In genomic region chr17:58318627-58319180, GRCh38 we compare ENCODE assay signal across 13 cellular contexts. TPM values are rescaled to one million over a fixed set of nuclear protein-coding genes. Genes with fewer than 3 reads are reported as not detected.
DNase-seq lines count a peak whose midpoint lies in the region; ATAC-seq and TF ChIP-seq lines count a peak whose summit lies in the region.
"Had no signal": no experiment of that assay in that cellular context is flagged by ENCODE, and none has a peak within 500 bp of the region (broad histone marks: within the 10 kb centered on the region; RNA-seq: fewer than 3 reads in every experiment).

No MANE protein-coding gene starts in this region.

- no peak for DNase-seq in activated T-cell treated with anti-CD3 and anti-CD28 coated beads, Interleukin-2, amount 50 U/mL, for 24 hours
- DNase-seq in activated T-cell treated with anti-CD3 and anti-CD28 coated beads for 4 hours: no peak
- peak; percentile 29 for DNase-seq in CD14-positive monocyte (ENCODE audit: low spot score)
- DNase-seq in activated CD4-positive, alpha-beta memory T cell treated with anti-CD3 and anti-CD28 coated beads, Interleukin-2, amount 10 ng/mL, durations not matched to agents 7 days and 5 days: peak; percentile 15
- no peak for DNase-seq in natural killer cell
- DNase-seq in ureter (ENCODE audit: low spot score): no peak
- DNase-seq in DMS153 treated with DMSO at 0.1 percent for 48 hours (lab: John Stamatoyannopoulos, UW; ENCODE audit: unreplicated experiment): no peak
- DNase-seq: NCI-H1048 had no signal

- H3K27me3 Mint-ChIP-seq in activated T-cell treated with anti-CD3 and anti-CD28 coated beads, Interleukin-2, amount 50 U/mL, for 24 hours: no peaks in the 10 kb centered on the region
- H3K27me3 Mint-ChIP-seq in CD14-positive monocyte (ENCODE audit: low read depth in 3 of 3) (peaks cover 27 to 46% (median 37%) of the 10 kb centered on the region in 3 donors), natural killer cell (ENCODE audit: low read depth in 2 of 2) (no peaks in the 10 kb centered on the region)
- H3K27me3 Mint-ChIP-seq in activated CD4-positive, alpha-beta memory T cell treated with anti-CD3 and anti-CD28 coated beads, Interleukin-2, amount 10 ng/mL, durations not matched to agents 7 days and 5 days: no peaks in the 10 kb centered on the region

- peak overlapping the region; percentile 91 for H3K27ac Mint-ChIP-seq in activated T-cell treated with anti-CD3 and anti-CD28 coated beads, Interleukin-2, amount 50 U/mL, for 24 hours
- H3K27ac Mint-ChIP-seq in CD14-positive monocyte (no peak overlapping the region), natural killer cell (peak overlapping the region; percentile 90 to 92)
- peak overlapping the region; percentile 16 for H3K27ac Mint-ChIP-seq in activated CD4-positive, alpha-beta memory T cell treated with anti-CD3 and anti-CD28 coated beads, Interleukin-2, amount 10 ng/mL, durations not matched to agents 7 days and 5 days
- H3K27ac Mint-ChIP-seq: endodermal cell had no signal

- intact Hi-C loops in CD14-positive monocyte (cut with micrococcal nuclease) (loop anchor here (5.0 to 10.0 kb wide), 4 partner anchors 46 to 129 kb away; partner anchors contain the start of gene RNF43 (in 1 of the 2)), natural killer cell (cut with micrococcal nuclease) (loop anchor here (5.0 kb wide), 1 partner anchor 169 kb away; the partner anchor contains the start of gene HSF5)

- no peak for ATAC-seq in natural killer cell
- no peak for ATAC-seq in HG03469 (IDR thresholded peaks at IDR 0.05; ENCODE audit: unreplicated experiment)

- CTCF ChIA-PET in activated CD4-positive, alpha-beta memory T cell treated with anti-CD3 and anti-CD28 coated beads, Interleukin-2, amount 10 ng/mL, durations not matched to agents 7 days and 5 days (lab: Charles Lee): interaction anchor here (1.0 to 2.7 kb wide), 8 partner anchors 8 to 128 kb away, joined by 4 to 73 read pairs (median 16); partner anchors contain the start of genes RNF43, SUPT4H1 and TSPOAP1

- TF ChIP-seq CTCF in CD14-positive monocyte (IDR thresholded peaks at IDR 0.05) (no peak), natural killer cell (IDR thresholded peaks at IDR 0.05) (no peak)

- H3K9me3 Mint-ChIP-seq in activated T-cell treated with anti-CD3 and anti-CD28 coated beads, Interleukin-2, amount 50 U/mL, for 24 hours: no peaks in the 10 kb centered on the region
- H3K9me3 Mint-ChIP-seq in CD14-positive monocyte: peaks cover 0 to 4% (median 2%) of the 10 kb centered on the region in 7 donors
- H3K9me3 Mint-ChIP-seq in activated CD4-positive, alpha-beta memory T cell treated with anti-CD3 and anti-CD28 coated beads, Interleukin-2, amount 10 ng/mL, durations not matched to agents 7 days and 5 days: no peaks in the 10 kb centered on the region
- H3K9me3 Mint-ChIP-seq in natural killer cell: no peaks in the 10 kb centered on the region
- H3K9me3 Mint-ChIP-seq: endodermal cell had no signal

- peaks cover 69% of the 10 kb centered on the region for H3K36me3 Mint-ChIP-seq in activated T-cell treated with anti-CD3 and anti-CD28 coated beads, Interleukin-2, amount 50 U/mL, for 24 hours (ENCODE audit: low read depth)
- H3K36me3 Mint-ChIP-seq in CD14-positive monocyte (peaks cover 16 to 18% of the 10 kb centered on the region in 2 donors), natural killer cell (peaks cover 7% of the 10 kb centered on the region)
- peaks cover 42% of the 10 kb centered on the region for H3K36me3 Mint-ChIP-seq in activated CD4-positive, alpha-beta memory T cell treated with anti-CD3 and anti-CD28 coated beads, Interleukin-2, amount 10 ng/mL, durations not matched to agents 7 days and 5 days (ENCODE audit: low read depth)

- POLR2A ChIA-PET in activated CD4-positive, alpha-beta memory T cell treated with anti-CD3 and anti-CD28 coated beads, Interleukin-2, amount 10 ng/mL, durations not matched to agents 7 days and 5 days (lab: Charles Lee): interaction anchor here (0.7 to 22.3 kb wide), 6 partner anchors 6 to 313 kb away, joined by 3 to 1460 read pairs (median 114); partner anchors contain the start of genes RNF43, SUPT4H1 and TSPOAP1

- peak overlapping the region; percentile 12 for H3K4me3 Mint-ChIP-seq in activated T-cell treated with anti-CD3 and anti-CD28 coated beads, Interleukin-2, amount 50 U/mL, for 24 hours
- no peak overlapping the region for H3K4me3 Mint-ChIP-seq in CD14-positive monocyte
- no peak overlapping the region for H3K4me3 Mint-ChIP-seq in activated CD4-positive, alpha-beta memory T cell treated with anti-CD3 and anti-CD28 coated beads, Interleukin-2, amount 10 ng/mL, durations not matched to agents 7 days and 5 days
- H3K4me3 Mint-ChIP-seq in natural killer cell: no peak overlapping the region
- H3K4me3 Mint-ChIP-seq: endodermal cell had no signal

- H3K4me1 Mint-ChIP-seq in activated T-cell treated with anti-CD3 and anti-CD28 coated beads, Interleukin-2, amount 50 U/mL, for 24 hours (ENCODE audit: low read depth): peaks cover 34% of the 10 kb centered on the region
- peaks cover 13% of the 10 kb centered on the region for H3K4me1 Mint-ChIP-seq in CD14-positive monocyte
- peaks cover 21% of the 10 kb centered on the region for H3K4me1 Mint-ChIP-seq in activated CD4-positive, alpha-beta memory T cell treated with anti-CD3 and anti-CD28 coated beads, Interleukin-2, amount 10 ng/mL, durations not matched to agents 7 days and 5 days
- H3K4me1 Mint-ChIP-seq in natural killer cell: peaks cover 23 to 41% of the 10 kb centered on the region in 2 donors

RNA-seq across cellular contexts. Expression of gene TSPOAP1, which starts 9.9 kb away (rescaled TPM):
- polyA plus RNA-seq in CD14-positive monocyte: under 1 TPM; 0.10 to 0.18 TPM
- 10 to 100 TPM; 60.9 to 69.4 TPM for total RNA-seq in activated CD4-positive, alpha-beta memory T cell treated with anti-CD3 and anti-CD28 coated beads, Interleukin-2, amount 10 ng/mL, durations not matched to agents 7 days and 5 days
- 100 to 1,000 TPM; 176 to 282 (median 246) TPM for total RNA-seq in natural killer cell
- 21.0 TPM for total RNA-seq in ureter

RNA-seq across cellular contexts. Expression of gene SUPT4H1, which starts 33.3 kb away (rescaled TPM):
- 100 to 1,000 TPM; 241 to 251 TPM for polyA plus RNA-seq in CD14-positive monocyte
- 10 to 100 TPM; 85.8 to 91.0 TPM for total RNA-seq in activated CD4-positive, alpha-beta memory T cell treated with anti-CD3 and anti-CD28 coated beads, Interleukin-2, amount 10 ng/mL, durations not matched to agents 7 days and 5 days
- total RNA-seq in natural killer cell (10 to 100 TPM; 55.9 to 68.3 (median 68.1) TPM), ureter (55.2 TPM)

RNA-seq across cellular contexts. Expression of gene MPO, which starts 38.0 kb away (rescaled TPM):
- 1 to 10 TPM; 4.2 to 7.5 TPM for polyA plus RNA-seq in CD14-positive monocyte
- total RNA-seq in activated CD4-positive, alpha-beta memory T cell treated with anti-CD3 and anti-CD28 coated beads, Interleukin-2, amount 10 ng/mL, durations not matched to agents 7 days and 5 days: under 1 TPM; 0.08 to 0.38 TPM
- 1 to 10 TPM in 2 of 3 donors, not detected in 1; 1.8 to 1.9 TPM for total RNA-seq in natural killer cell
- 0.23 TPM for total RNA-seq in ureter
- total RNA-seq: astrocyte, endodermal cell, fibroblast of lung, lung microvascular endothelial cell had no signal

Comparison
In these comparisons a context has a peak if more than half of its experiments do, and no peak if none do; other contexts are left out.
1. DNase-seq: peak in CD14-positive monocyte (single experiment) and activated CD4-positive, alpha-beta memory T cell treated with anti-CD3 and anti-CD28 coated beads, Interleukin-2, amount 10 ng/mL, durations not matched to agents 7 days and 5 days (single experiment); none in activated T-cell treated with anti-CD3 and anti-CD28 coated beads, Interleukin-2, amount 50 U/mL, for 24 hours (single experiment), activated T-cell treated with anti-CD3 and anti-CD28 coated beads for 4 hours (single experiment), natural killer cell (single experiment), ureter (single experiment) and DMS153 treated with DMSO at 0.1 percent for 48 hours (single experiment).
2. H3K27ac Mint-ChIP-seq: peak in activated T-cell treated with anti-CD3 and anti-CD28 coated beads, Interleukin-2, amount 50 U/mL, for 24 hours (single experiment), activated CD4-positive, alpha-beta memory T cell treated with anti-CD3 and anti-CD28 coated beads, Interleukin-2, amount 10 ng/mL, durations not matched to agents 7 days and 5 days (single experiment) and natural killer cell (2 of 2); none in CD14-positive monocyte (0 of 7).